ENCODE assay signal across 38 cellular contexts in genomic region chr7:16556359-16556758, GRCh38. TPM values are rescaled to one million over a fixed set of nuclear protein-coding genes. Genes with fewer than 3 reads are reported as not detected.
"Had no signal": no experiment of that assay in that cellular context is flagged by ENCODE, and none has a peak within 500 bp of the region (broad histone marks: within the 10 kb centered on the region; RNA-seq: fewer than 3 reads in every experiment).

No MANE protein-coding gene starts in this region.

- FAIRE-seq: astrocyte had no signal

- H3K9me3 ChIP-seq: adrenal gland, body of pancreas, MG63, Peyer's patch, SJSA1 had no signal

- H3K27me3 ChIP-seq: adrenal gland, body of pancreas, MG63, Peyer's patch, SJSA1 had no signal

- H3K27ac ChIP-seq: adrenal gland, body of pancreas, Peyer's patch, SJSA1, VCaP had no signal

- H3K36me3 ChIP-seq: adrenal gland, MG63, Peyer's patch, SJSA1 had no signal

- DNase-seq: activated B cell treated with CpG ODN at 0.5 μM for 24 hours; activated CD4-positive, alpha-beta memory T cell treated with anti-CD3 and anti-CD28 coated beads for 36 hours; activated CD4-positive, alpha-beta T cell treated with anti-CD3 and anti-CD28 coated beads for 4 hours; activated CD4-positive, alpha-beta T cell treated with anti-CD3 and anti-CD28 coated beads, Interleukin-2, amount 50 U/mL, for 1 hour; activated CD4-positive, CD25-positive, alpha-beta regulatory T cell treated with anti-CD3 and anti-CD28 coated beads, Interleukin-2, amount 50 U/mL, for 72 hours; activated CD8-positive, alpha-beta memory T cell treated with anti-CD3 and anti-CD28 coated beads, Interleukin-2, amount 50 U/mL, for 4 hours; activated gamma-delta T cell treated with Interleukin-2 at 50 U/mL for 16 hours; activated naive CD4-positive, alpha-beta T cell treated with anti-CD3 and anti-CD28 coated beads for 36 hours; activated T-cell treated with anti-CD3 and anti-CD28 coated beads for 4 hours; activated T-cell treated with anti-CD3 and anti-CD28 coated beads, Interleukin-2, amount 50 U/mL, for 4 hours; adrenal gland; body of pancreas; MG63; NCI-H1048; NCI-H1105 treated with DMSO at 0.1 percent for 48 hours; NCI-H1436; NCI-H1694; NCI-H1930; NCI-H2081 treated with DMSO at 0.1 percent for 48 hours; NCI-H226; NCI-H446 treated with DMSO at 0.1 percent for 48 hours; NCI-H524; NCI-H69; NK-92 treated with Interleukin-12 subunit alpha and Interleukin-12 subunit beta, amount 100 ng/mL, for 24 hours; PC-3; Peyer's patch; RPMI8226; SHP77 treated with DMSO at 0.1 percent for 48 hours; SW 1271; T-helper 1 cell; T-helper 2 cell; T-helper 9 cell had no signal

- ATAC-seq: activated naive CD4-positive, alpha-beta T cell treated with anti-CD3 and anti-CD28 coated beads, Interleukin-2, amount 50 U/mL, for 72 hours; activated T-cell treated with anti-CD3 and anti-CD28 coated beads, Interleukin-2, amount 50 U/mL, for 4 hours; body of pancreas; PC-3 had no signal

- H3K4me1 ChIP-seq: adrenal gland, body of pancreas, Peyer's patch, SJSA1 had no signal

- H3K4me3 ChIP-seq: adrenal gland, body of pancreas, MG63, Peyer's patch, SJSA1 had no signal

RNA-seq across cellular contexts. Expression of gene LRRC72, which starts 29.7 kb away (rescaled TPM):
- total RNA-seq: activated B cell treated with CpG ODN at 0.5 μM for 24 hours; activated CD4-positive, alpha-beta memory T cell treated with anti-CD3 and anti-CD28 coated beads for 36 hours; activated naive CD4-positive, alpha-beta T cell treated with anti-CD3 and anti-CD28 coated beads for 36 hours; activated naive CD4-positive, alpha-beta T cell treated with anti-CD3 and anti-CD28 coated beads, Interleukin-2, amount 50 U/mL, for 72 hours; activated T-cell treated with anti-CD3 and anti-CD28 coated beads, Interleukin-2, amount 50 U/mL, for 4 hours; activated T-helper 1 cell treated with anti-CD3 and anti-CD28 coated beads, Interleukin-12 subunit alpha, Interleukin-12 subunit beta, Interleukin-2, Interleukin-4 antibody, amounts not matched to agents 30 ng/mL and 10 ng/mL and 1 ng/mL, durations not matched to agents 14 hours and 24 hours and 36 hours; adrenal gland; astrocyte; body of pancreas; chondrocyte; PC-3; Peyer's patch; SJSA1 had no signal
- polyA plus RNA-seq: adrenal gland had no signal
